ENCODE assay signal across 3 cellular contexts in genomic region chr4:125497861-125498260, GRCh38.
"Had no signal": no experiment of that assay in that cellular context is flagged by ENCODE, and none has a peak within 500 bp of the region (broad histone marks: within the 10 kb centered on the region; RNA-seq: fewer than 3 reads in every experiment).

No MANE protein-coding gene starts in this region.

- ATAC-seq: GM12878 had no signal

- DNase-seq: GDM1, GF-D8 had no signal

- H3K4me3 ChIP-seq: GM12878 had no signal
